In the genomic region with DNA sequence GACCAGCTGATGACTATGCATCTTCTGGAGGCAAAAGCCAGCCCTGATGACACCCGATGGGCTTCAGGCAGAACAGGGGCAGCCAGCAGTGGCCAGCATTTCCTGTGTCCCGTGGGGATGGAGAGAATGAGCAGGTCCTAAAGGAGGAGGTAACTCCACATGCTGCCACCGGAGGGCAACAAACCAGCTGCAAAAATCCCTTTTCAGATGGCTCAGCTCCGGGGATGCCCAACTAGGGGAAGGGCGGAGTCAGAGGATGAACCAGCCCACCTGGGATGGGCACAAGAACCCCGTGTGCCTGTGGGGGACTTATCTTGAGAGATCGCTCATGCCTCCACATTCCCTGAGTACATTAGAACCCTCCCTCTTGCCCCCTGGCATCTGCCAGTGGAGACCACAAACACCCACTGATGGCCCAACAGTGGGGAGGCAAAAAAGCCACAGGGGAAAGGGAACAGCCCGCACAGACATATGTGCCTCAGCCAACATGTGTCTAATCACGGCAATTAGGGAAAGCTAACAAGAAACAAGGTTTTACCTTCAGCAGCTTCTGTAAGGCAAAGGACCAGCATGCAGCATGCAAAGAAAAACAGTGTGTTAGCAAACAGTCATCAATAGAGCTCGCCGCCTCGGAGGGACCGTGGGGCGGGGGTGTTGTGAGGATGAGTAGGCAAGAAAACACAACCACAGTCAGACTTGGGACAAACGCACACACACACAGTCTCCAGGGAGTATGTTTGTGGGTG, we compare ENCODE assay signal across 8 cellular contexts.
DNase-seq lines count a peak whose midpoint lies in the region; ATAC-seq and TF ChIP-seq lines count a peak whose summit lies in the region.

No MANE protein-coding gene starts in this region.

- in situ Hi-C loops in GM13976 (cut with MboI; ENCODE audit: low sequenced_read_pairs, unreplicated experiment), result loop anchor here (25.0 kb wide), 1 partner anchor 379 kb away; a partner anchor contains a TSS

- CTCF ChIA-PET in AG04450 (lab: Charles Lee), result interaction anchor here (0.6 to 6.5 kb wide), 32 partner anchors 8 to 1829 kb away, joined by 3 to 152 read pairs (median 5); a partner anchor contains a TSS
- CTCF ChIA-PET in activated CD8-positive, alpha-beta T cell treated with anti-CD3 and anti-CD28 coated beads for 36 hours (lab: Charles Lee), result interaction anchor here (0.7 to 16.0 kb wide), 45 partner anchors 9 to 396 kb away, joined by 3 to 609 read pairs (median 6); a partner anchor contains a TSS

- no peaks in the 10 kb centered on the region for H3K27me3 ChIP-seq in AG04450 (ENCODE audit: control insufficient read depth, insufficient read depth, low read length)

- peak; percentile 77 for ATAC-seq in activated CD8-positive, alpha-beta T cell treated with anti-CD3 and anti-CD28 coated beads for 36 hours
- ATAC-seq in GM21390 (IDR thresholded peaks at IDR 0.05; ENCODE audit: unreplicated experiment), result no peak
- no peak for ATAC-seq in GM18873 (IDR thresholded peaks at IDR 0.05; ENCODE audit: low FRiP score, unreplicated experiment)

- H3K4me3 Mint-ChIP-seq in activated CD8-positive, alpha-beta T cell treated with anti-CD3 and anti-CD28 coated beads for 36 hours, result no peak overlapping the region

- H3K27ac ChIP-seq in AG04450 (ENCODE audit: low read depth, low read length), result peak overlapping the region; percentile 2

- intact Hi-C loops in activated CD8-positive, alpha-beta T cell treated with anti-CD3 and anti-CD28 coated beads for 36 hours (cut with micrococcal nuclease), result no loop called here

- peak; percentile 63 for TF ChIP-seq CTCF in AG04450 (IDR thresholded peaks at IDR 0.05; ENCODE audit: low read depth, low read length)
- TF ChIP-seq CTCF in GM13976 (IDR thresholded peaks at IDR 0.05; ENCODE audit: borderline replicate concordance, control extremely low read depth, extremely low read depth, insufficient read depth, missing control alignments), result peak; percentile 40
- TF ChIP-seq CTCF in activated CD8-positive, alpha-beta T cell treated with anti-CD3 and anti-CD28 coated beads for 36 hours (IDR thresholded peaks at IDR 0.05), result peak; percentile 70
- TF ChIP-seq CTCF in foreskin fibroblast (IDR thresholded peaks at IDR 0.05; ENCODE audit: low read depth, low read length), result peak; percentile 55

- H3K36me3 Mint-ChIP-seq in activated CD8-positive, alpha-beta T cell treated with anti-CD3 and anti-CD28 coated beads for 36 hours (ENCODE audit: low read depth), result peaks cover 6% of the 10 kb centered on the region

- DNase-seq in AG04450 (ENCODE audit: low read depth, low spot score), result no peak
- DNase-seq in GM13976 (ENCODE audit: low spot score), result peak; percentile 68
- peak; percentile 52 for DNase-seq in NCI-H345 treated with DMSO at 0.1 percent for 48 hours (lab: John Stamatoyannopoulos, UW; ENCODE audit: unreplicated experiment)
- peak; percentile 78 for DNase-seq in activated CD8-positive, alpha-beta T cell treated with anti-CD3 and anti-CD28 coated beads for 36 hours
- DNase-seq in foreskin fibroblast, result peak; percentile 59 to 84
- peak; percentile 60 for DNase-seq in stimulated activated CD4-positive, alpha-beta T cell treated with anti-CD3 and anti-CD28 coated beads, Interleukin-1b, Interleukin-23, amount 100 ng/mL, for 48 hours

- H3K27ac Mint-ChIP-seq in activated CD8-positive, alpha-beta T cell treated with anti-CD3 and anti-CD28 coated beads for 36 hours, result no peak overlapping the region

- H3K4me3 ChIP-seq in AG04450 (ENCODE audit: low read depth, low read length), result no peak overlapping the region
- H3K4me3 ChIP-seq in foreskin fibroblast (ENCODE audit: low read depth in 1 of 2, low read length in 2 of 2), result no peak overlapping the region

- POLR2A ChIA-PET in AG04450 (lab: Yijun Ruan, JAX), result interaction anchor here (0.8 to 1.1 kb wide), 2 partner anchors 151 to 152 kb away, joined by 3 to 4 read pairs; no protein-coding TSS in a partner anchor
- POLR2A ChIA-PET in activated CD8-positive, alpha-beta T cell treated with anti-CD3 and anti-CD28 coated beads for 36 hours (lab: Charles Lee), result interaction anchor here (0.6 to 2.4 kb wide), 4 partner anchors 9 to 152 kb away, joined by 3 to 7 read pairs (median 4); no protein-coding TSS in a partner anchor

- H3K27me3 Mint-ChIP-seq in activated CD8-positive, alpha-beta T cell treated with anti-CD3 and anti-CD28 coated beads for 36 hours, result no peaks in the 10 kb centered on the region

- no peaks in the 10 kb centered on the region for H3K9me3 ChIP-seq in AG04450 (ENCODE audit: control insufficient read depth, insufficient read depth, low read length)

- no peaks in the 10 kb centered on the region for H3K9me3 Mint-ChIP-seq in activated CD8-positive, alpha-beta T cell treated with anti-CD3 and anti-CD28 coated beads for 36 hours

- peaks cover 11% of the 10 kb centered on the region for H3K4me1 Mint-ChIP-seq in activated CD8-positive, alpha-beta T cell treated with anti-CD3 and anti-CD28 coated beads for 36 hours (ENCODE audit: low read depth)
